In genomic region chr3:160707187-160707789, GRCh38 we compare ENCODE assay signal across 8 cellular contexts. TPM values are rescaled to one million over a fixed set of nuclear protein-coding genes. Genes with fewer than 3 reads are reported as not detected.
A peak's percentile ranks its signal among the peaks of the same experiment; 100 is the strongest.
DNase-seq lines count a peak whose midpoint lies in the region; ATAC-seq and TF ChIP-seq lines count a peak whose summit lies in the region.

No MANE protein-coding gene starts in this region.

- ATAC-seq in GM18505 (IDR thresholded peaks at IDR 0.05; ENCODE audit: unreplicated experiment) (peak; percentile 59), HG03175 (IDR thresholded peaks at IDR 0.05; ENCODE audit: unreplicated experiment) (no peak)
- peak; percentile 67 for ATAC-seq in stimulated activated memory B cell treated with anti-CD40 and anti-IgM and Interleukin-4, amounts not matched to agents 10 μg/mL and 1 μg/mL and 100 μg/mL, for 72 hours

- no peaks in the 10 kb centered on the region for H3K36me3 ChIP-seq in BE2C

- no peaks in the 10 kb centered on the region for H3K9me3 ChIP-seq in BE2C

- peaks cover 2 to 9% (median 4%) of the 10 kb centered on the region in 3 donors for H3K27me3 Mint-ChIP-seq in immature natural killer cell (ENCODE audit: low read depth in 3 of 3)
- H3K27me3 Mint-ChIP-seq in stimulated activated memory B cell treated with anti-CD40 and anti-IgM and Interleukin-4, amounts not matched to agents 10 μg/mL and 1 μg/mL and 100 μg/mL, for 72 hours, result peaks cover 30% of the 10 kb centered on the region

- no peaks in the 10 kb centered on the region for H3K36me3 Mint-ChIP-seq in immature natural killer cell
- no peaks in the 10 kb centered on the region for H3K36me3 Mint-ChIP-seq in stimulated activated memory B cell treated with anti-CD40 and anti-IgM and Interleukin-4, amounts not matched to agents 10 μg/mL and 1 μg/mL and 100 μg/mL, for 72 hours

- no peaks in the 10 kb centered on the region for H3K9me3 Mint-ChIP-seq in immature natural killer cell
- no peaks in the 10 kb centered on the region for H3K9me3 Mint-ChIP-seq in stimulated activated memory B cell treated with anti-CD40 and anti-IgM and Interleukin-4, amounts not matched to agents 10 μg/mL and 1 μg/mL and 100 μg/mL, for 72 hours

- H3K27me3 ChIP-seq in BE2C, result no peaks in the 10 kb centered on the region

- H3K4me1 Mint-ChIP-seq in immature natural killer cell, result no peaks in the 10 kb centered on the region
- no peaks in the 10 kb centered on the region for H3K4me1 Mint-ChIP-seq in stimulated activated memory B cell treated with anti-CD40 and anti-IgM and Interleukin-4, amounts not matched to agents 10 μg/mL and 1 μg/mL and 100 μg/mL, for 72 hours

- DNase-seq in BE2C (peak; percentile 54), HPDE6-E6E7 (ENCODE audit: extremely low spot score) (peak; percentile 43), NCI-H82 treated with DMSO at 0.1 percent for 48 hours (lab: John Stamatoyannopoulos, UW; ENCODE audit: unreplicated experiment) (peak; percentile 59), astrocyte of the hippocampus (ENCODE audit: low read depth, low spot score) (peak; percentile 70), immature natural killer cell (peak; percentile 49 to 65 (median 58))

- no peaks in the 10 kb centered on the region for H3K4me1 ChIP-seq in BE2C

- H3K27ac Mint-ChIP-seq in immature natural killer cell, result no peak overlapping the region
- H3K27ac Mint-ChIP-seq in stimulated activated memory B cell treated with anti-CD40 and anti-IgM and Interleukin-4, amounts not matched to agents 10 μg/mL and 1 μg/mL and 100 μg/mL, for 72 hours, result no peak overlapping the region

- TF ChIP-seq CTCF in BE2C (IDR thresholded peaks at IDR 0.05; ENCODE audit: low read depth, low read length), result peak; percentile 70

- no peak for TF ChIP-seq POLR2A in GM18505 (IDR thresholded peaks at IDR 0.05; ENCODE audit: borderline replicate concordance, extremely low read depth, insufficient read depth, insufficient read length)

- H3K4me3 Mint-ChIP-seq in immature natural killer cell, result no peak overlapping the region
- no peak overlapping the region for H3K4me3 Mint-ChIP-seq in stimulated activated memory B cell treated with anti-CD40 and anti-IgM and Interleukin-4, amounts not matched to agents 10 μg/mL and 1 μg/mL and 100 μg/mL, for 72 hours

- no peak overlapping the region for H3K4me3 ChIP-seq in BE2C (ENCODE audit: low read depth, low read length)

RNA-seq across cellular contexts. Expression of gene ARL14, which starts 30.3 kb away (rescaled TPM):
- not detected for polyA plus RNA-seq in BE2C (2012; ENCODE audit: insufficient read depth, insufficient read length, low read depth)
- polyA plus RNA-seq in immature natural killer cell, result not detected

RNA-seq across cellular contexts. Expression of gene PPM1L, which starts 48.7 kb away (rescaled TPM):
- polyA plus RNA-seq in BE2C (2012; ENCODE audit: insufficient read depth, insufficient read length, low read depth), result 11.2 TPM
- polyA plus RNA-seq in immature natural killer cell, result 10 to 100 TPM; 14.8 to 35.5 (median 20.5) TPM
